ENCODE assay signal across 1 cellular context in the genomic region with DNA sequence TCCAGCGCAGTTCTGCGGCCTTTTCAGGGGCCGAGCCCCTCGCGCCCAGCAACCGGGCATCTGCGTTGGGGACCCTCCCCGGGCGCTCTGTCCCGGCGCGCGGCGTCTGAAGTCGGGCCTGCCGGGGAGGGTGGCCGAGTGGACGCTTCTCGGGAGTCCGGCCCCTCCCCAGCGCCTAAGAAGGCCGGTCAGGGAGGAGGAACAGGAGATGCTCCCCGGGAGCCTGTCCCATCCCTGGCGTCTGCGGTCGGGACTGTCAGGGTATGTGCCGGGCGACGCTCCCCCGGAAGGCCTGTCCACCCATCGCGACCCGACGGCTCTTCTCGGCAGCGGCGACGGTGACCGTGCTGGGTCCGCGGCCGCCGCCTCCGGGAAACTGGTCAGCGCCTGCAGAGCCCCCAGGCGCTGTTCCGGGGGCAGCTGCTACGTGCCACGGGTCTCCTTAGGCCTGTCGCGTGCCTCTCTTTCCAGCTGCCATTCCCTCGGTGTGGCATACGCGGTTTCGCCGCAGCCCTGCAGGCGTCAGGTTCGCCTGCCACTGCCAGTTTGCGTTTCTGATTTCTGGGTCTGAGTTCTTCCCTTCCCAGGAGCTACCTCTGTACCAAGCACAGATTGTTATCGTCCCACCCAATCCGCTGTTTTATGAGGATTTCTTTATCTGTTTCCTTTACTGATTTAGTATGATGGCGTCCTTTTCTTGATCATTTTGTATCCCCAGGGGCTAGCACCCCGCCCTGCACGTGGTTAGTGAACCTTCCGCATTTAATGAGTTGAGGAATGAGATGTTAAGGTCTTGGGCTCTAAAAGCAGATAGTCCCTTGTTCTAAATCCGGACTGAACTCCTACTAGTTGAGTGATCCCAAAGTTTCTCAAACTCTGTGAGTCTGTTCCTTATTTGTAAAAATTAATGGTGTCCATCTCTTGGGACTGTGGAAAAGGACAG.
TF ChIP-seq lines count a peak whose summit lies in the region.

No MANE protein-coding gene starts in this region.

TF ChIP-seq in HepG2, 621 proteins besides CTCF, POLR2A, EP300 and RAD21 (continued from another document and continues in another):
- no peak; the same call in 1 of the 2 replicates for TF ChIP-seq ZNF136 (CRISPR knock-in tag; IDR thresholded peaks at IDR 0.05; ENCODE audit: low read depth)
- TF ChIP-seq, protein P1, sequence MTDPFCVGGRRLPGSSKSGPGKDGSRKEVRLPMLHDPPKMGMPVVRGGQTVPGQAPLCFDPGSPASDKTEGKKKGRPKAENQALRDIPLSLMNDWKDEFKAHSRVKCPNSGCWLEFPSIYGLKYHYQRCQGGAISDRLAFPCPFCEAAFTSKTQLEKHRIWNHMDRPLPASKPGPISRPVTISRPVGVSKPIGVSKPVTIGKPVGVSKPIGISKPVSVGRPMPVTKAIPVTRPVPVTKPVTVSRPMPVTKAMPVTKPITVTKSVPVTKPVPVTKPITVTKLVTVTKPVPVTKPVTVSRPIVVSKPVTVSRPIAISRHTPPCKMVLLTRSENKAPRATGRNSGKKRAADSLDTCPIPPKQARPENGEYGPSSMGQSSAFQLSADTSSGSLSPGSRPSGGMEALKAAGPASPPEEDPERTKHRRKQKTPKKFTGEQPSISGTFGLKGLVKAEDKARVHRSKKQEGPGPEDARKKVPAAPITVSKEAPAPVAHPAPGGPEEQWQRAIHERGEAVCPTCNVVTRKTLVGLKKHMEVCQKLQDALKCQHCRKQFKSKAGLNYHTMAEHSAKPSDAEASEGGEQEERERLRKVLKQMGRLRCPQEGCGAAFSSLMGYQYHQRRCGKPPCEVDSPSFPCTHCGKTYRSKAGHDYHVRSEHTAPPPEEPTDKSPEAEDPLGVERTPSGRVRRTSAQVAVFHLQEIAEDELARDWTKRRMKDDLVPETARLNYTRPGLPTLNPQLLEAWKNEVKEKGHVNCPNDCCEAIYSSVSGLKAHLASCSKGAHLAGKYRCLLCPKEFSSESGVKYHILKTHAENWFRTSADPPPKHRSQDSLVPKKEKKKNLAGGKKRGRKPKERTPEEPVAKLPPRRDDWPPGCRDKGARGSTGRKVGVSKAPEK (CRISPR knock-in tag; IDR thresholded peaks at IDR 0.05; ENCODE audit: borderline replicate concordance), result no peak
- TF ChIP-seq, protein P2, sequence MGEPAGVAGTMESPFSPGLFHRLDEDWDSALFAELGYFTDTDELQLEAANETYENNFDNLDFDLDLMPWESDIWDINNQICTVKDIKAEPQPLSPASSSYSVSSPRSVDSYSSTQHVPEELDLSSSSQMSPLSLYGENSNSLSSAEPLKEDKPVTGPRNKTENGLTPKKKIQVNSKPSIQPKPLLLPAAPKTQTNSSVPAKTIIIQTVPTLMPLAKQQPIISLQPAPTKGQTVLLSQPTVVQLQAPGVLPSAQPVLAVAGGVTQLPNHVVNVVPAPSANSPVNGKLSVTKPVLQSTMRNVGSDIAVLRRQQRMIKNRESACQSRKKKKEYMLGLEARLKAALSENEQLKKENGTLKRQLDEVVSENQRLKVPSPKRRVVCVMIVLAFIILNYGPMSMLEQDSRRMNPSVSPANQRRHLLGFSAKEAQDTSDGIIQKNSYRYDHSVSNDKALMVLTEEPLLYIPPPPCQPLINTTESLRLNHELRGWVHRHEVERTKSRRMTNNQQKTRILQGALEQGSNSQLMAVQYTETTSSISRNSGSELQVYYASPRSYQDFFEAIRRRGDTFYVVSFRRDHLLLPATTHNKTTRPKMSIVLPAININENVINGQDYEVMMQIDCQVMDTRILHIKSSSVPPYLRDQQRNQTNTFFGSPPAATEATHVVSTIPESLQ (CRISPR knock-in tag; conservative IDR thresholded peaks at IDR 0.05), result no peak
- TF ChIP-seq, protein P3, sequence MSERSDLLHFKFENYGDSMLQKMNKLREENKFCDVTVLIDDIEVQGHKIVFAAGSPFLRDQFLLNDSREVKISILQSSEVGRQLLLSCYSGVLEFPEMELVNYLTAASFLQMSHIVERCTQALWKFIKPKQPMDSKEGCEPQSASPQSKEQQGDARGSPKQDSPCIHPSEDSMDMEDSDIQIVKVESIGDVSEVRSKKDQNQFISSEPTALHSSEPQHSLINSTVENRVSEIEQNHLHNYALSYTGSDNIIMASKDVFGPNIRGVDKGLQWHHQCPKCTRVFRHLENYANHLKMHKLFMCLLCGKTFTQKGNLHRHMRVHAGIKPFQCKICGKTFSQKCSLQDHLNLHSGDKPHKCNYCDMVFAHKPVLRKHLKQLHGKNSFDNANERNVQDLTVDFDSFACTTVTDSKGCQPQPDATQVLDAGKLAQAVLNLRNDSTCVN (CRISPR knock-in tag; IDR thresholded peaks at IDR 0.05; ENCODE audit: borderline replicate concordance), result peak; percentile 15; the same call in 1 of the 2 replicates
- peak; percentile 91 for TF ChIP-seq ZMYM2 (CRISPR knock-in tag; IDR thresholded peaks at IDR 0.05)
- no peak for TF ChIP-seq ZNF17 (CRISPR knock-in tag; IDR thresholded peaks at IDR 0.05)
- TF ChIP-seq MAFK (conservative IDR thresholded peaks at IDR 0.05 in 1 of 2, IDR thresholded peaks at IDR 0.05 in 1 of 2; ENCODE audit: low read length in 2 of 2), result no peak
- TF ChIP-seq ZMYM3 (CRISPR knock-in tag; IDR thresholded peaks at IDR 0.05), result peak; percentile 45; the same call in 1 of the 2 replicates
- no peak for TF ChIP-seq ZNF337 (CRISPR knock-in tag; IDR thresholded peaks at IDR 0.05; ENCODE audit: borderline replicate concordance, low read depth)
- TF ChIP-seq ZBTB7A (CRISPR knock-in tag; IDR thresholded peaks at IDR 0.05), result no peak
- no peak for TF ChIP-seq CCDC6 (CRISPR knock-in tag; IDR thresholded peaks at IDR 0.05)
- no peak for TF ChIP-seq HNF4A (CRISPR knock-in tag; IDR thresholded peaks at IDR 0.05)
- peak; percentile 43; the same call in 1 of the 2 replicates for TF ChIP-seq KLF15 (CRISPR knock-in tag; IDR thresholded peaks at IDR 0.05; ENCODE audit: borderline replicate concordance)
- TF ChIP-seq SNRNP70 (IDR thresholded peaks at IDR 0.05; ENCODE audit: low read depth, low read length), result no peak
- TF ChIP-seq, protein P4, sequence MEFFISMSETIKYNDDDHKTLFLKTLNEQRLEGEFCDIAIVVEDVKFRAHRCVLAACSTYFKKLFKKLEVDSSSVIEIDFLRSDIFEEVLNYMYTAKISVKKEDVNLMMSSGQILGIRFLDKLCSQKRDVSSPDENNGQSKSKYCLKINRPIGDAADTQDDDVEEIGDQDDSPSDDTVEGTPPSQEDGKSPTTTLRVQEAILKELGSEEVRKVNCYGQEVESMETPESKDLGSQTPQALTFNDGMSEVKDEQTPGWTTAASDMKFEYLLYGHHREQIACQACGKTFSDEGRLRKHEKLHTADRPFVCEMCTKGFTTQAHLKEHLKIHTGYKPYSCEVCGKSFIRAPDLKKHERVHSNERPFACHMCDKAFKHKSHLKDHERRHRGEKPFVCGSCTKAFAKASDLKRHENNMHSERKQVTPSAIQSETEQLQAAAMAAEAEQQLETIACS (CRISPR knock-in tag; IDR thresholded peaks at IDR 0.05), result no peak
- TF ChIP-seq TARDBP (CRISPR knock-in tag; IDR thresholded peaks at IDR 0.05), result 0 out of 2 replicates have a peak, but pooled peaks have one; percentile 42
- TF ChIP-seq, protein P5, sequence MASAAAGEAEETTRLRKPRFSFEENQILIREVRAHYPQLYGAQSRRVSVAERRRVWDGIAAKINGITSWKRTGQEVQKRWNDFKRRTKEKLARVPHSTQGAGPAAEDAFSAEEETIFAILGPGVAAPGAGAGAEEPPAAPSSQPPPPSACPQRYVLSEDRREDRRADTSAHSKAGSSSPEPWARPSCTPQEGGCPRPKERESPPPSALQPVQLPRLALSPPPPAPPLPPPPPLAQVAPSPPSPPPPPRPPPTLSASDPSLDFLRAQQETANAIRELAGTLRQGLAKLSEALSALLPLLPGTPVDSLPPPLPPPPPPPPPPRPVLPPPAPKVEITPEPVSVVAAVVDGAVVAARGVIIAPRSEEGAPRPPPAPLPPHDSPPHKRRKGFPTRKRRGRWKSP (CRISPR knock-in tag; IDR thresholded peaks at IDR 0.05), result peak; percentile 79
- TF ChIP-seq, protein P6, sequence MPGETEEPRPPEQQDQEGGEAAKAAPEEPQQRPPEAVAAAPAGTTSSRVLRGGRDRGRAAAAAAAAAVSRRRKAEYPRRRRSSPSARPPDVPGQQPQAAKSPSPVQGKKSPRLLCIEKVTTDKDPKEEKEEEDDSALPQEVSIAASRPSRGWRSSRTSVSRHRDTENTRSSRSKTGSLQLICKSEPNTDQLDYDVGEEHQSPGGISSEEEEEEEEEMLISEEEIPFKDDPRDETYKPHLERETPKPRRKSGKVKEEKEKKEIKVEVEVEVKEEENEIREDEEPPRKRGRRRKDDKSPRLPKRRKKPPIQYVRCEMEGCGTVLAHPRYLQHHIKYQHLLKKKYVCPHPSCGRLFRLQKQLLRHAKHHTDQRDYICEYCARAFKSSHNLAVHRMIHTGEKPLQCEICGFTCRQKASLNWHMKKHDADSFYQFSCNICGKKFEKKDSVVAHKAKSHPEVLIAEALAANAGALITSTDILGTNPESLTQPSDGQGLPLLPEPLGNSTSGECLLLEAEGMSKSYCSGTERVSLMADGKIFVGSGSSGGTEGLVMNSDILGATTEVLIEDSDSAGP (CRISPR knock-in tag; IDR thresholded peaks at IDR 0.05; ENCODE audit: borderline replicate concordance), result peak; percentile 49; the same call in 1 of the 2 replicates
- no peak for TF ChIP-seq FOXO1 (CRISPR knock-in tag; IDR thresholded peaks at IDR 0.05)
- TF ChIP-seq, protein P7, sequence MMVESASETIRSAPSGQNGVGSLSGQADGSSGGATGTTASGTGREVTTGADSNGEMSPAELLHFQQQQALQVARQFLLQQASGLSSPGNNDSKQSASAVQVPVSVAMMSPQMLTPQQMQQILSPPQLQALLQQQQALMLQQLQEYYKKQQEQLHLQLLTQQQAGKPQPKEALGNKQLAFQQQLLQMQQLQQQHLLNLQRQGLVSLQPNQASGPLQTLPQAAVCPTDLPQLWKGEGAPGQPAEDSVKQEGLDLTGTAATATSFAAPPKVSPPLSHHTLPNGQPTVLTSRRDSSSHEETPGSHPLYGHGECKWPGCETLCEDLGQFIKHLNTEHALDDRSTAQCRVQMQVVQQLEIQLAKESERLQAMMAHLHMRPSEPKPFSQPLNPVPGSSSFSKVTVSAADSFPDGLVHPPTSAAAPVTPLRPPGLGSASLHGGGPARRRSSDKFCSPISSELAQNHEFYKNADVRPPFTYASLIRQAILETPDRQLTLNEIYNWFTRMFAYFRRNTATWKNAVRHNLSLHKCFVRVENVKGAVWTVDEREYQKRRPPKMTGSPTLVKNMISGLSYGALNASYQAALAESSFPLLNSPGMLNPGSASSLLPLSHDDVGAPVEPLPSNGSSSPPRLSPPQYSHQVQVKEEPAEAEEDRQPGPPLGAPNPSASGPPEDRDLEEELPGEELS (CRISPR knock-in tag; IDR thresholded peaks at IDR 0.05), result no peak
- TF ChIP-seq, protein P8, sequence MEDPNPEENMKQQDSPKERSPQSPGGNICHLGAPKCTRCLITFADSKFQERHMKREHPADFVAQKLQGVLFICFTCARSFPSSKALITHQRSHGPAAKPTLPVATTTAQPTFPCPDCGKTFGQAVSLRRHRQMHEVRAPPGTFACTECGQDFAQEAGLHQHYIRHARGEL (CRISPR knock-in tag; IDR thresholded peaks at IDR 0.05), result no peak
- no peak; the same call in 1 of the 2 replicates for TF ChIP-seq ZNF547 (CRISPR knock-in tag; IDR thresholded peaks at IDR 0.05)
- TF ChIP-seq HOXA7 (CRISPR knock-in tag; IDR thresholded peaks at IDR 0.05), result no peak
- TF ChIP-seq, protein P9, sequence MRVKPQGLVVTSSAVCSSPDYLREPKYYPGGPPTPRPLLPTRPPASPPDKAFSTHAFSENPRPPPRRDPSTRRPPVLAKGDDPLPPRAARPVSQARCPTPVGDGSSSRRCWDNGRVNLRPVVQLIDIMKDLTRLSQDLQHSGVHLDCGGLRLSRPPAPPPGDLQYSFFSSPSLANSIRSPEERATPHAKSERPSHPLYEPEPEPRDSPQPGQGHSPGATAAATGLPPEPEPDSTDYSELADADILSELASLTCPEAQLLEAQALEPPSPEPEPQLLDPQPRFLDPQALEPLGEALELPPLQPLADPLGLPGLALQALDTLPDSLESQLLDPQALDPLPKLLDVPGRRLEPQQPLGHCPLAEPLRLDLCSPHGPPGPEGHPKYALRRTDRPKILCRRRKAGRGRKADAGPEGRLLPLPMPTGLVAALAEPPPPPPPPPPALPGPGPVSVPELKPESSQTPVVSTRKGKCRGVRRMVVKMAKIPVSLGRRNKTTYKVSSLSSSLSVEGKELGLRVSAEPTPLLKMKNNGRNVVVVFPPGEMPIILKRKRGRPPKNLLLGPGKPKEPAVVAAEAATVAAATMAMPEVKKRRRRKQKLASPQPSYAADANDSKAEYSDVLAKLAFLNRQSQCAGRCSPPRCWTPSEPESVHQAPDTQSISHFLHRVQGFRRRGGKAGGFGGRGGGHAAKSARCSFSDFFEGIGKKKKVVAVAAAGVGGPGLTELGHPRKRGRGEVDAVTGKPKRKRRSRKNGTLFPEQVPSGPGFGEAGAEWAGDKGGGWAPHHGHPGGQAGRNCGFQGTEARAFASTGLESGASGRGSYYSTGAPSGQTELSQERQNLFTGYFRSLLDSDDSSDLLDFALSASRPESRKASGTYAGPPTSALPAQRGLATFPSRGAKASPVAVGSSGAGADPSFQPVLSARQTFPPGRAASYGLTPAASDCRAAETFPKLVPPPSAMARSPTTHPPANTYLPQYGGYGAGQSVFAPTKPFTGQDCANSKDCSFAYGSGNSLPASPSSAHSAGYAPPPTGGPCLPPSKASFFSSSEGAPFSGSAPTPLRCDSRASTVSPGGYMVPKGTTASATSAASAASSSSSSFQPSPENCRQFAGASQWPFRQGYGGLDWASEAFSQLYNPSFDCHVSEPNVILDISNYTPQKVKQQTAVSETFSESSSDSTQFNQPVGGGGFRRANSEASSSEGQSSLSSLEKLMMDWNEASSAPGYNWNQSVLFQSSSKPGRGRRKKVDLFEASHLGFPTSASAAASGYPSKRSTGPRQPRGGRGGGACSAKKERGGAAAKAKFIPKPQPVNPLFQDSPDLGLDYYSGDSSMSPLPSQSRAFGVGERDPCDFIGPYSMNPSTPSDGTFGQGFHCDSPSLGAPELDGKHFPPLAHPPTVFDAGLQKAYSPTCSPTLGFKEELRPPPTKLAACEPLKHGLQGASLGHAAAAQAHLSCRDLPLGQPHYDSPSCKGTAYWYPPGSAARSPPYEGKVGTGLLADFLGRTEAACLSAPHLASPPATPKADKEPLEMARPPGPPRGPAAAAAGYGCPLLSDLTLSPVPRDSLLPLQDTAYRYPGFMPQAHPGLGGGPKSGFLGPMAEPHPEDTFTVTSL (CRISPR knock-in tag; IDR thresholded peaks at IDR 0.05; ENCODE audit: borderline replicate concordance), result no peak
- no peak for TF ChIP-seq HDAC2 (CRISPR knock-in tag; IDR thresholded peaks at IDR 0.05)
- TF ChIP-seq SPEN (CRISPR knock-in tag; IDR thresholded peaks at IDR 0.05; ENCODE audit: low read depth), result peak; percentile 25; the same call in 1 of the 2 replicates
- TF ChIP-seq, protein P10, sequence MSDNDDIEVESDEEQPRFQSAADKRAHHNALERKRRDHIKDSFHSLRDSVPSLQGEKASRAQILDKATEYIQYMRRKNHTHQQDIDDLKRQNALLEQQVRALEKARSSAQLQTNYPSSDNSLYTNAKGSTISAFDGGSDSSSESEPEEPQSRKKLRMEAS (IDR thresholded peaks at IDR 0.05), result no peak; the same call in none of the 2 replicates
- no peak for TF ChIP-seq SMARCE1 (IDR thresholded peaks at IDR 0.05; ENCODE audit: borderline replicate concordance)
- no peak for TF ChIP-seq ZNF431 (CRISPR knock-in tag; IDR thresholded peaks at IDR 0.05; ENCODE audit: borderline replicate concordance, low read depth)
- TF ChIP-seq, protein P11, sequence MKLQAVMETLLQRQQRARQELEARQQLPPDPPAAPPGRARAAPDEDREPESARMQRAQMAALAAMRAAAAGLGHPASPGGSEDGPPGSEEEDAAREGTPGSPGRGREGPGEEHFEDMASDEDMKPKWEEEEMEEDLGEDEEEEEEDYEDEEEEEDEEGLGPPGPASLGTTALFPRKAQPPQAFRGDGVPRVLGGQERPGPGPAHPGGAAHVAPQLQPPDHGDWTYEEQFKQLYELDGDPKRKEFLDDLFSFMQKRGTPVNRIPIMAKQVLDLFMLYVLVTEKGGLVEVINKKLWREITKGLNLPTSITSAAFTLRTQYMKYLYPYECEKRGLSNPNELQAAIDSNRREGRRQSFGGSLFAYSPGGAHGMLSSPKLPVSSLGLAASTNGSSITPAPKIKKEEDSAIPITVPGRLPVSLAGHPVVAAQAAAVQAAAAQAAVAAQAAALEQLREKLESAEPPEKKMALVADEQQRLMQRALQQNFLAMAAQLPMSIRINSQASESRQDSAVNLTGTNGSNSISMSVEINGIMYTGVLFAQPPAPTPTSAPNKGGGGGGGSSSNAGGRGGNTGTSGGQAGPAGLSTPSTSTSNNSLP (IDR thresholded peaks at IDR 0.05; ENCODE audit: low read depth, low read length), result no peak
